8 cellular contexts compared by ENCODE assay signal in genomic region chr13:100573121-100573520, GRCh38. TPM values are rescaled to one million over a fixed set of nuclear protein-coding genes. Genes with fewer than 3 reads are reported as not detected.
DNase-seq lines count a peak whose midpoint lies in the region; ATAC-seq, FAIRE-seq and TF ChIP-seq lines count a peak whose summit lies in the region.

No MANE protein-coding gene starts in this region.

- ATAC-seq in HG02970 (IDR thresholded peaks at IDR 0.05; ENCODE audit: low FRiP score, unreplicated experiment) (peak; percentile 82), body of pancreas (peak; percentile 79)

- intact Hi-C loops in body of pancreas (cut with DNase I), result no loop called here

- TF ChIP-seq POLR2A in body of pancreas (IDR thresholded peaks at IDR 0.05), result no peak

- H3K27me3 ChIP-seq in body of pancreas, result no peaks in the 10 kb centered on the region

- peak; percentile 17 for DNase-seq in GM18507 (ENCODE audit: extremely low spot score, insufficient read length, low read depth)
- peak; percentile 76 for DNase-seq in NCI-H187 treated with DMSO at 0.1 percent for 48 hours (lab: John Stamatoyannopoulos, UW)
- DNase-seq in body of pancreas, result peak; percentile 81 to 86 (median 82)
- DNase-seq in stimulated activated CD4-positive, alpha-beta T cell treated with anti-CD3 and anti-CD28 coated beads, Interleukin-2, amount 100 ng/mL, for 48 hours, result peak; percentile 67 to 70

- no peak overlapping the region for H3K27ac ChIP-seq in 22Rv1
- no peak overlapping the region for H3K27ac ChIP-seq in body of pancreas

- 20 to 32% methylated on average over 2 of the region's 2 CpGs for WGBS in body of pancreas, 2 donors

- H3K36me3 ChIP-seq in body of pancreas (replicated peaks in 1 of 2; ENCODE audit: insufficient read depth in 1 of 2, low read depth in 2 of 2), result no peaks in the 10 kb centered on the region

- FAIRE-seq in GM18507 (lab: Jason Lieb, UNC) (peak; percentile 67), TTC549 (lab: Jason Lieb, UNC) (peak; percentile 20), islet of Langerhans (lab: Jason Lieb, UNC) (peak; percentile 41)

- H3K4me3 ChIP-seq in body of pancreas, result no peak overlapping the region

- no peaks in the 10 kb centered on the region for H3K4me1 ChIP-seq in body of pancreas

- TF ChIP-seq CTCF in 22Rv1 (IDR thresholded peaks at IDR 0.05) (peak; percentile 91), body of pancreas (IDR thresholded peaks at IDR 0.05) (peak; percentile 51 to 66 (median 62))

- H3K9me3 ChIP-seq in body of pancreas, result no peaks in the 10 kb centered on the region

RNA-seq across cellular contexts. Expression of gene GGACT, which starts 15.5 kb away (rescaled TPM):
- 10 to 100 TPM in 1 of 2 donors, 1 to 10 TPM in 1; 4.9 to 17.8 TPM for total RNA-seq in body of pancreas

Comparison
In these comparisons a context has a peak if more than half of its experiments do, and no peak if none do; other contexts are left out.
1. DNase-seq: peak in every context shown above with its lines; median percentile 82 in body of pancreas; 76 in NCI-H187 treated with DMSO at 0.1 percent for 48 hours; 68 in stimulated activated CD4-positive, alpha-beta T cell treated with anti-CD3 and anti-CD28 coated beads, Interleukin-2, amount 100 ng/mL, for 48 hours; 17 in GM18507.